In genomic region chr21:42913461-42913860, GRCh38 we compare ENCODE assay signal across 2 cellular contexts.
TF ChIP-seq lines count a peak whose summit lies in the region.

No MANE protein-coding gene starts in this region.

TF ChIP-seq in K562, 482 proteins besides CTCF, POLR2A, EP300 and RAD21:
- TF ChIP-seq HBP1 (CRISPR knock-in tag; IDR thresholded peaks at IDR 0.05) (no peak), E2F3 (CRISPR knock-in tag; IDR thresholded peaks at IDR 0.05) (no peak), RBFOX2 (IDR thresholded peaks at IDR 0.05; ENCODE audit: low read depth, low read length) (0 out of 2 replicates have a peak, but pooled peaks have one; percentile 25), ZBTB5 (IDR thresholded peaks at IDR 0.05) (no peak), POLR2G (IDR thresholded peaks at IDR 0.05; ENCODE audit: low read depth, low read length) (peak; percentile 65)

TF ChIP-seq in HEK293T, 16 proteins besides CTCF, POLR2A, EP300 and RAD21:
- TF ChIP-seq LEF1 (IDR thresholded peaks at IDR 0.05; ENCODE audit: borderline replicate concordance): no peak
- TF ChIP-seq SUZ12 (IDR thresholded peaks at IDR 0.05): no peak
- no peak for TF ChIP-seq ARNT (IDR thresholded peaks at IDR 0.05)
- TF ChIP-seq FOXA1 (IDR thresholded peaks at IDR 0.05): no peak
- no peak for TF ChIP-seq BHLHE40 (IDR thresholded peaks at IDR 0.05; ENCODE audit: borderline replicate concordance)
